ENCODE assay signal across 25 cellular contexts in genomic region chr6:35061651-35062410, GRCh38.
A peak's percentile ranks its signal among the peaks of the same experiment; 100 is the strongest.
DNase-seq lines count a peak whose midpoint lies in the region; ATAC-seq, FAIRE-seq and TF ChIP-seq lines count a peak whose summit lies in the region.
"Had no signal": no experiment of that assay in that cellular context is flagged by ENCODE, and none has a peak within 500 bp of the region (broad histone marks: within the 10 kb centered on the region; RNA-seq: fewer than 3 reads in every experiment).

No MANE protein-coding gene starts in this region.

- peaks cover 73% of the 10 kb centered on the region for H3K36me3 ChIP-seq in left ventricle myocardium inferior
- H3K36me3 ChIP-seq in heart right ventricle = peaks cover 0 to 93% (median 42%) of the 10 kb centered on the region in 9 donors
- peaks cover 40 to 43% of the 10 kb centered on the region in 2 donors for H3K36me3 ChIP-seq in ascending aorta
- peaks cover 91 to 98% of the 10 kb centered on the region in 2 experiments for H3K36me3 ChIP-seq in trophoblast cell (ENCODE audit: control insufficient read depth in 1 of 2, insufficient read depth in 2 of 2, low read length in 2 of 2)
- H3K36me3 ChIP-seq in aorta (ENCODE audit: control insufficient read depth in 1 of 2, insufficient read depth in 2 of 2, low read length in 1 of 2) = no peaks in the 10 kb centered on the region
- no peaks in the 10 kb centered on the region for H3K36me3 ChIP-seq in colonic mucosa

- H3K23ac ChIP-seq in trophoblast cell (ENCODE audit: low read length) = no peak overlapping the region

- ATAC-seq in heart right ventricle = no peak
- no peak for ATAC-seq in aorta (ENCODE audit: low FRiP score)
- ATAC-seq: A549; CD8-positive, alpha-beta T cell; GM12878; Panc1 had no signal

- FAIRE-seq in HTR-8/SVneo (lab: Jason Lieb, UNC) = no peak
- FAIRE-seq in GM12891 (lab: Jason Lieb, UNC) = no peak
- FAIRE-seq: A549, GM12878, H54 had no signal

- H2BK5ac ChIP-seq in trophoblast cell (ENCODE audit: low read depth, low read length, poor library complexity) = no peak overlapping the region

- no peak overlapping the region for H2AK5ac ChIP-seq in trophoblast cell (ENCODE audit: low read length)

- peaks cover 89% of the 10 kb centered on the region for H3K4me1 ChIP-seq in left ventricle myocardium inferior
- H3K4me1 ChIP-seq in heart right ventricle = peaks cover 32 to 79% (median 61%) of the 10 kb centered on the region in 9 donors
- H3K4me1 ChIP-seq in ascending aorta = peaks cover 14 to 38% of the 10 kb centered on the region in 2 donors
- H3K4me1 ChIP-seq in trophoblast cell (ENCODE audit: control insufficient read depth in 1 of 2, insufficient read depth in 2 of 2, low read length in 2 of 2) = peaks cover 0 to 5% of the 10 kb centered on the region in 2 experiments
- peaks cover 0 to 7% of the 10 kb centered on the region in 2 donors for H3K4me1 ChIP-seq in aorta (ENCODE audit: control insufficient read depth in 1 of 2, insufficient read depth in 2 of 2, low read length in 2 of 2)
- no peaks in the 10 kb centered on the region for H3K4me1 ChIP-seq in colonic mucosa
- H3K4me1 ChIP-seq: A549, Caco-2 had no signal

- no peak overlapping the region for H4K8ac ChIP-seq in trophoblast cell (ENCODE audit: low read depth, low read length)

- no peaks in the 10 kb centered on the region for H3K9me3 ChIP-seq in left ventricle myocardium inferior (replicated peaks)
- no peaks in the 10 kb centered on the region for H3K9me3 ChIP-seq in heart right ventricle
- H3K9me3 ChIP-seq in ascending aorta = no peaks in the 10 kb centered on the region
- no peaks in the 10 kb centered on the region for H3K9me3 ChIP-seq in trophoblast cell (ENCODE audit: insufficient read depth, low read depth, low read length)
- no peaks in the 10 kb centered on the region for H3K9me3 ChIP-seq in aorta (ENCODE audit: control insufficient read depth, low read length)
- H3K9me3 ChIP-seq in colonic mucosa = no peaks in the 10 kb centered on the region
- H3K9me3 ChIP-seq: A549, Caco-2, MG63, SK-N-SH had no signal

- H3K9ac ChIP-seq in trophoblast cell (ENCODE audit: low read length) (no peak overlapping the region), colonic mucosa (ENCODE audit: low read depth in 2 of 2, low read length in 2 of 2) (no peak overlapping the region)
- H3K9ac ChIP-seq: SK-N-SH had no signal

- DNase-seq in left ventricle myocardium inferior = no peak
- DNase-seq in heart right ventricle = no peak
- no peak for DNase-seq in ascending aorta (ENCODE audit: low spot score in 2 of 2)
- no peak for DNase-seq in trophoblast cell
- DNase-seq in aorta = peak in 1 of 2 donors; percentile 70
- DNase-seq in HTR-8/SVneo (ENCODE audit: insufficient read length, low spot score) = no peak
- DNase-seq in colonic mucosa = no peak
- DNase-seq in GM12891 (ENCODE audit: insufficient read length, low spot score) = no peak
- DNase-seq: Caco-2; CD8-positive, alpha-beta T cell; GDM1; KBM-7; MG63; NCI-H1694; NCI-H2081; NCI-H2171; NCI-H226; NCI-H510A; NCI-H69 had no signal

- H3K27ac ChIP-seq in left ventricle myocardium inferior (replicated peaks) (peak overlapping the region; percentile 39), heart right ventricle (peak overlapping the region in 2 of 10 donors; percentile 10 to 59), ascending aorta (peak overlapping the region; percentile 48 to 76), trophoblast cell (ENCODE audit: low read depth, low read length) (no peak overlapping the region), aorta (ENCODE audit: low read depth in 1 of 2, low read length in 2 of 2) (peak overlapping the region; percentile 2 to 36), colonic mucosa (no peak overlapping the region)
- H3K27ac ChIP-seq: A549, C4-2B had no signal

- intact Hi-C loops in left ventricle myocardium inferior (cut with micrococcal nuclease) (loop anchor here (5.0 kb wide), 1 partner anchor 40 kb away; no protein-coding TSS in a partner anchor), heart right ventricle (cut with DNase I) (loop anchor here in 2 of 10 donors (10.0 kb wide), 2 partner anchors 67 to 73 kb away; no protein-coding TSS in a partner anchor), ascending aorta (cut with DNase I) (loop anchor here (2.0 to 5.0 kb wide), 2 partner anchors 45 to 80 kb away; partner anchors contain the start of gene TCP11), aorta (cut with DNase I) (loop anchor here in 1 of 2 donors (5.0 kb wide), 1 partner anchor 45 kb away; no protein-coding TSS in a partner anchor), colonic mucosa (cut with DNase I) (no loop called here)

- no peak overlapping the region for H4K91ac ChIP-seq in trophoblast cell (ENCODE audit: low read depth, low read length)

- 93 to 94% methylated on average over 16 of the region's 16 CpGs for WGBS in heart right ventricle, 2 donors
- WGBS in trophoblast cell (ENCODE audit: extremely low coverage, insufficient coverage, insufficient read length) = no CpG with 5 or more reads among the region's 16 CpGs
- WGBS in aorta, 2 donors = 39 to 41% methylated on average over 16 of the region's 16 CpGs

- H4K12ac ChIP-seq in trophoblast cell (ENCODE audit: low read depth, low read length) = no peak overlapping the region

- peak overlapping the region; percentile 15 for H3K18ac ChIP-seq in trophoblast cell (ENCODE audit: low read length)

- no peak overlapping the region for H2AFZ ChIP-seq in trophoblast cell (ENCODE audit: insufficient read depth, low read length, poor library complexity)

- H3K14ac ChIP-seq in trophoblast cell (ENCODE audit: low read length) = no peak overlapping the region

- no peak overlapping the region for H2BK120ac ChIP-seq in trophoblast cell (ENCODE audit: insufficient read depth, low read length, poor library complexity)

- no peak for TF ChIP-seq POLR2A in GM12891 (IDR thresholded peaks at IDR 0.05; ENCODE audit: low read depth, low read length)

- TF ChIP-seq CTCF in left ventricle myocardium inferior (IDR thresholded peaks at IDR 0.05; ENCODE audit: borderline replicate concordance) (no peak), heart right ventricle (IDR thresholded peaks at IDR 0.05) (no peak), ascending aorta (IDR thresholded peaks at IDR 0.05) (no peak), colonic mucosa (IDR thresholded peaks at IDR 0.05) (no peak)

- no peak overlapping the region for H3K4ac ChIP-seq in trophoblast cell (ENCODE audit: low read depth, low read length)

- H3K4me2 ChIP-seq in trophoblast cell (ENCODE audit: low read length) = no peak overlapping the region
- H3K4me2 ChIP-seq: A549, SK-N-SH had no signal

- H3K27me3 ChIP-seq in left ventricle myocardium inferior (ENCODE audit: low read depth) = no peaks in the 10 kb centered on the region
- no peaks in the 10 kb centered on the region for H3K27me3 ChIP-seq in heart right ventricle
- no peaks in the 10 kb centered on the region for H3K27me3 ChIP-seq in ascending aorta
- no peaks in the 10 kb centered on the region for H3K27me3 ChIP-seq in trophoblast cell (ENCODE audit: insufficient read depth, low read length)
- no peaks in the 10 kb centered on the region for H3K27me3 ChIP-seq in aorta (ENCODE audit: control insufficient read depth in 1 of 2, insufficient read depth in 2 of 2, low read length in 1 of 2)
- no peaks in the 10 kb centered on the region for H3K27me3 ChIP-seq in colonic mucosa
- H3K27me3 ChIP-seq: MG63 had no signal

- H3K79me2 ChIP-seq in trophoblast cell (ENCODE audit: control insufficient read depth, insufficient read depth, low read length, poor library complexity) = no peaks in the 10 kb centered on the region

- H3K4me3 ChIP-seq in left ventricle myocardium inferior = no peak overlapping the region
- H3K4me3 ChIP-seq in heart right ventricle = no peak overlapping the region
- H3K4me3 ChIP-seq in ascending aorta = peak overlapping the region in 1 of 2 donors; percentile 52
- no peak overlapping the region for H3K4me3 ChIP-seq in trophoblast cell (ENCODE audit: low read depth, low read length)
- no peak overlapping the region for H3K4me3 ChIP-seq in aorta (ENCODE audit: low read length in 2 of 2)
- no peak overlapping the region for H3K4me3 ChIP-seq in colonic mucosa
- H3K4me3 ChIP-seq: A549, GM12878, MG63 had no signal

- no peaks in the 10 kb centered on the region for H3K79me1 ChIP-seq in trophoblast cell (ENCODE audit: low read length)

- no peak overlapping the region for H2BK12ac ChIP-seq in trophoblast cell (ENCODE audit: low read length)

TF ChIP-seq in GM12891, 5 proteins besides CTCF, POLR2A, EP300 and RAD21:
- TF ChIP-seq POLR2AphosphoS5 (IDR thresholded peaks at IDR 0.05; ENCODE audit: low read depth, low read length) = no peak
- TF ChIP-seq SPI1 (IDR thresholded peaks at IDR 0.05; ENCODE audit: low read depth, low read length) = no peak
- TF ChIP-seq PAX5 (IDR thresholded peaks at IDR 0.05; ENCODE audit: insufficient read depth, low read length, severe bottlenecking) = no peak
- no peak for TF ChIP-seq POU2F2 (IDR thresholded peaks at IDR 0.05; ENCODE audit: low read depth, low read length)
- no peak for TF ChIP-seq TAF1 (IDR thresholded peaks at IDR 0.05; ENCODE audit: low read depth, low read length)

Comparison
In these comparisons a context has a peak if more than half of its experiments do, and no peak if none do; other contexts are left out.
1. H3K27ac ChIP-seq: peak in left ventricle myocardium inferior (single experiment), ascending aorta (2 of 2) and aorta (2 of 2); none in trophoblast cell (single experiment) and colonic mucosa (single experiment).